Comparison of ENCODE assay signal across 8 cellular contexts in the genomic region with DNA sequence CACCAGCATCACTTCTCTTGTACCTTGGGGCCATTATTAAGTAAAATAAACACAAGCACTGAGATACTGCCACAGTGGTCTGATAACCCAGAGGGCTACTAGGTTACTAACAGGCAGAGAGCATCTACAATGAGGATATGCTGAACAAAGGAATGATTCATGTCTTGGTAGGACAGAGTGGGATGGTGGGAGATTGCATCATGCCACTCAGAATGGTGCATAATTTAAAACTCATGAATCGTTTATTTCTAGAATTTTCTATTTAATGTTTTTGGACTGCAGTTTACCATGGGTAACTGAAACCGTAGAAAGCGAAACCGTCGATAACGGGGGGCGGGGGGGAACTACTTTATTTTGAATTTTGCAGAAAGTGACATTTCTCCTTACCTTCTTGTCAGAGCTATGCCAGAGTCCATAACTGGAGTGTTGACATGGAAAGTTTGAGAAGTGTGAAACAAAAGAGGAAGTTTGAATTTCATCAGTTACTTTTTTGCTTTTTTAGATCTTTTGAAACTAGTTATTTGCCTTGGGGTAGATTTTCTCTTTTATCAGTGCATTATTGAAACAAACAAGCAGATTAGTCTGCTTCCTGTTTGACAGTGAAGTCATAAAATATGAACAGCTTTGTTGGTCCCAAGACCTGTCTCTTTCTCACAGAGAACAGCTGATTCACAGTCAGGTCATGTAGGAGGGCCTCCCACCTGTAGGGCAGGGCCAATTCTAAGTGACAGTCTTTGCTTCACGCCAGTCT.
DNase-seq lines count a peak whose midpoint lies in the region; ATAC-seq, FAIRE-seq and TF ChIP-seq lines count a peak whose summit lies in the region.

No MANE protein-coding gene starts in this region.

- in situ Hi-C loops in GM12878 (cut with MboI), result loop anchor here (10.0 to 25.0 kb wide), 2 partner anchors 525 to 1612 kb away; a partner anchor contains a TSS

- no peaks in the 10 kb centered on the region for H4K20me1 ChIP-seq in GM12878 (ENCODE audit: control insufficient read depth, insufficient read depth)

- peak overlapping the region; percentile 26; the same call in 1 of the 2 replicates for H3K27ac ChIP-seq in GM12878 (ENCODE audit: control insufficient read depth, insufficient read depth)

- POLR2A ChIA-PET in GM12878 (lab: Charles Lee), result interaction anchor here (0.6 kb wide), 1 partner anchor 119 kb away, joined by 4 read pairs; no protein-coding TSS in a partner anchor

- H3K4me2 ChIP-seq in GM12878 (ENCODE audit: control insufficient read depth, insufficient read depth), result peak overlapping the region; percentile 32

- TF ChIP-seq RAD21 in GM12878 (IDR thresholded peaks at IDR 0.05; ENCODE audit: insufficient read depth, low read depth, low read length), result no peak

- peak overlapping the region; percentile 69 for H2AFZ ChIP-seq in GM12878 (ENCODE audit: control insufficient read depth, low read depth, low read length)

- DNase-seq in Kasumi-1 (lab: John Stamatoyannopoulos, UW), result peak; percentile 33 to 46
- peak; percentile 57 for DNase-seq in GM12878 (ENCODE audit: low read depth, low spot score)
- DNase-seq in amniotic stem cell (lab: John Stamatoyannopoulos, UW), result no peak
- DNase-seq in activated gamma-delta T cell (lab: John Stamatoyannopoulos, UW), result no peak
- DNase-seq in erythroblast (lab: John Stamatoyannopoulos, UW), result no peak
- DNase-seq in SW 1271 (lab: John Stamatoyannopoulos, UW), result no peak

- RAD21 ChIA-PET in GM12878 (lab: Charles Lee; ENCODE audit: unreplicated experiment), result interaction anchor here (0.8 to 1.5 kb wide), 6 partner anchors 9 to 422 kb away, joined by 3 to 8 read pairs (median 4); a partner anchor contains a TSS

- SMC1A ChIA-PET in GM12878 (lab: Charles Lee; ENCODE audit: uncharacterized antibody, unreplicated experiment), result interaction anchor here (0.7 to 1.5 kb wide), 11 partner anchors 10 to 425 kb away, joined by 3 to 12 read pairs (median 4); a partner anchor contains a TSS

- BruUV-seq in GM12878 (replicated peaks; lab: Mats Ljungman, UMichigan), result no TSS peak

- H3K36me3 ChIP-seq in GM12878 (ENCODE audit: control insufficient read depth in 2 of 2, insufficient read depth in 2 of 2, low read length in 1 of 2), result no peaks in the 10 kb centered on the region

- ATAC-seq in GM18520 (IDR thresholded peaks at IDR 0.05; ENCODE audit: unreplicated experiment) (peak; percentile 84), GM21786 (IDR thresholded peaks at IDR 0.05; ENCODE audit: unreplicated experiment) (peak; percentile 98), GM12878 (peak; percentile 96)

- intact Hi-C loops in GM12878 (cut with micrococcal nuclease; ENCODE audit: unreplicated experiment), result loop anchor here (10.0 kb wide), 3 partner anchors 215 to 1845 kb away; a partner anchor contains a TSS

- 51% methylated on average over 8 of the region's 8 CpGs for WGBS in GM12878 (ENCODE audit: insufficient coverage, insufficient replicate concordance, low lambda C conversion rate, missing lambda C conversion rate)

- H3K9me3 ChIP-seq in GM12878 (replicated peaks; ENCODE audit: control insufficient read depth, insufficient read depth, low read length), result no peaks in the 10 kb centered on the region

- 0 out of 2 replicates have a peak overlapping the region, but pooled peaks have one; percentile 9 for H3K4me3 ChIP-seq in GM12878

- no peak for TF ChIP-seq CTCF in GM12878 (IDR thresholded peaks at IDR 0.05 in 2 of 3, conservative IDR thresholded peaks at IDR 0.05 in 1 of 3; ENCODE audit: control insufficient read depth in 2 of 3, extremely low read depth in 1 of 3, insufficient read depth in 1 of 3, low read depth in 3 of 3, low read length in 3 of 3)

- no peak for TF ChIP-seq POLR2A in GM12878 (IDR thresholded peaks at IDR 0.05; ENCODE audit: low read depth, low read length)
- TF ChIP-seq POLR2A in erythroblast (IDR thresholded peaks at IDR 0.05; ENCODE audit: low read length), result no peak

- H3K79me2 ChIP-seq in GM12878 (ENCODE audit: control insufficient read depth, insufficient read depth, low read length), result no peaks in the 10 kb centered on the region

- H3K4me1 ChIP-seq in GM12878 (ENCODE audit: control insufficient read depth, insufficient read depth, low read length), result peaks cover 6% of the 10 kb centered on the region

- H3K9ac ChIP-seq in GM12878 (ENCODE audit: control insufficient read depth, insufficient read depth, low read length), result no peak overlapping the region

- no peaks in the 10 kb centered on the region for H3K27me3 ChIP-seq in GM12878 (replicated peaks in 1 of 2; ENCODE audit: control insufficient read depth in 2 of 2, insufficient read depth in 2 of 2, low read length in 1 of 2)

- CTCF ChIA-PET in GM12878 (lab: Yijun Ruan, JAX), result interaction anchor here (1.0 to 3.5 kb wide), 6 partner anchors 10 to 427 kb away, joined by 3 to 26 read pairs (median 6); a partner anchor contains a TSS

- FAIRE-seq in GM12878 (lab: Jason Lieb, UNC), result peak; percentile 80

- peak in 1 of 2 experiments; percentile 68; a peak in 1 of 4 replicates for TF ChIP-seq EP300 in GM12878 (IDR thresholded peaks at IDR 0.05; ENCODE audit: borderline replicate concordance in 1 of 2, control insufficient read depth in 1 of 2, low read depth in 2 of 2, low read length in 2 of 2)

TF ChIP-seq in GM12878, 131 proteins besides CTCF, POLR2A, EP300 and RAD21 (continues in another document):
- TF ChIP-seq IRF4 (IDR thresholded peaks at IDR 0.05; ENCODE audit: low read depth, low read length) (0 out of 2 replicates have a peak, but pooled peaks have one; percentile 28), KAT2A (conservative IDR thresholded peaks at IDR 0.05; ENCODE audit: control insufficient read depth, low read depth, low read length) (no peak), BMI1 (IDR thresholded peaks at IDR 0.05; ENCODE audit: borderline replicate concordance) (peak; percentile 74; the same call in 1 of the 2 replicates), RCOR1 (conservative IDR thresholded peaks at IDR 0.05; ENCODE audit: low read depth, low read length) (no peak)
- TF ChIP-seq, protein P1, sequence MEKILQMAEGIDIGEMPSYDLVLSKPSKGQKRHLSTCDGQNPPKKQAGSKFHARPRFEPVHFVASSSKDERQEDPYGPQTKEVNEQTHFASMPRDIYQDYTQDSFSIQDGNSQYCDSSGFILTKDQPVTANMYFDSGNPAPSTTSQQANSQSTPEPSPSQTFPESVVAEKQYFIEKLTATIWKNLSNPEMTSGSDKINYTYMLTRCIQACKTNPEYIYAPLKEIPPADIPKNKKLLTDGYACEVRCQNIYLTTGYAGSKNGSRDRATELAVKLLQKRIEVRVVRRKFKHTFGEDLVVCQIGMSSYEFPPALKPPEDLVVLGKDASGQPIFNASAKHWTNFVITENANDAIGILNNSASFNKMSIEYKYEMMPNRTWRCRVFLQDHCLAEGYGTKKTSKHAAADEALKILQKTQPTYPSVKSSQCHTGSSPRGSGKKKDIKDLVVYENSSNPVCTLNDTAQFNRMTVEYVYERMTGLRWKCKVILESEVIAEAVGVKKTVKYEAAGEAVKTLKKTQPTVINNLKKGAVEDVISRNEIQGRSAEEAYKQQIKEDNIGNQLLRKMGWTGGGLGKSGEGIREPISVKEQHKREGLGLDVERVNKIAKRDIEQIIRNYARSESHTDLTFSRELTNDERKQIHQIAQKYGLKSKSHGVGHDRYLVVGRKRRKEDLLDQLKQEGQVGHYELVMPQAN (conservative IDR thresholded peaks at IDR 0.05), result no peak
- TF ChIP-seq, protein P2, sequence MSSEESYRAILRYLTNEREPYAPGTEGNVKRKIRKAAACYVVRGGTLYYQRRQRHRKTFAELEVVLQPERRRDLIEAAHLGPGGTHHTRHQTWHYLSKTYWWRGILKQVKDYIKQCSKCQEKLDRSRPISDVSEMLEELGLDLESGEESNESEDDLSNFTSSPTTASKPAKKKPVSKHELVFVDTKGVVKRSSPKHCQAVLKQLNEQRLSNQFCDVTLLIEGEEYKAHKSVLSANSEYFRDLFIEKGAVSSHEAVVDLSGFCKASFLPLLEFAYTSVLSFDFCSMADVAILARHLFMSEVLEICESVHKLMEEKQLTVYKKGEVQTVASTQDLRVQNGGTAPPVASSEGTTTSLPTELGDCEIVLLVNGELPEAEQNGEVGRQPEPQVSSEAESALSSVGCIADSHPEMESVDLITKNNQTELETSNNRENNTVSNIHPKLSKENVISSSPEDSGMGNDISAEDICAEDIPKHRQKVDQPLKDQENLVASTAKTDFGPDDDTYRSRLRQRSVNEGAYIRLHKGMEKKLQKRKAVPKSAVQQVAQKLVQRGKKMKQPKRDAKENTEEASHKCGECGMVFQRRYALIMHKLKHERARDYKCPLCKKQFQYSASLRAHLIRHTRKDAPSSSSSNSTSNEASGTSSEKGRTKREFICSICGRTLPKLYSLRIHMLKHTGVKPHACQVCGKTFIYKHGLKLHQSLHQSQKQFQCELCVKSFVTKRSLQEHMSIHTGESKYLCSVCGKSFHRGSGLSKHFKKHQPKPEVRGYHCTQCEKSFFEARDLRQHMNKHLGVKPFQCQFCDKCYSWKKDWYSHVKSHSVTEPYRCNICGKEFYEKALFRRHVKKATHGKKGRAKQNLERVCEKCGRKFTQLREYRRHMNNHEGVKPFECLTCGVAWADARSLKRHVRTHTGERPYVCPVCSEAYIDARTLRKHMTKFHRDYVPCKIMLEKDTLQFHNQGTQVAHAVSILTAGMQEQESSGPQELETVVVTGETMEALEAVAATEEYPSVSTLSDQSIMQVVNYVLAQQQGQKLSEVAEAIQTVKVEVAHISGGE (CRISPR knock-in tag; IDR thresholded peaks at IDR 0.05), result no peak
- TF ChIP-seq, protein P3, sequence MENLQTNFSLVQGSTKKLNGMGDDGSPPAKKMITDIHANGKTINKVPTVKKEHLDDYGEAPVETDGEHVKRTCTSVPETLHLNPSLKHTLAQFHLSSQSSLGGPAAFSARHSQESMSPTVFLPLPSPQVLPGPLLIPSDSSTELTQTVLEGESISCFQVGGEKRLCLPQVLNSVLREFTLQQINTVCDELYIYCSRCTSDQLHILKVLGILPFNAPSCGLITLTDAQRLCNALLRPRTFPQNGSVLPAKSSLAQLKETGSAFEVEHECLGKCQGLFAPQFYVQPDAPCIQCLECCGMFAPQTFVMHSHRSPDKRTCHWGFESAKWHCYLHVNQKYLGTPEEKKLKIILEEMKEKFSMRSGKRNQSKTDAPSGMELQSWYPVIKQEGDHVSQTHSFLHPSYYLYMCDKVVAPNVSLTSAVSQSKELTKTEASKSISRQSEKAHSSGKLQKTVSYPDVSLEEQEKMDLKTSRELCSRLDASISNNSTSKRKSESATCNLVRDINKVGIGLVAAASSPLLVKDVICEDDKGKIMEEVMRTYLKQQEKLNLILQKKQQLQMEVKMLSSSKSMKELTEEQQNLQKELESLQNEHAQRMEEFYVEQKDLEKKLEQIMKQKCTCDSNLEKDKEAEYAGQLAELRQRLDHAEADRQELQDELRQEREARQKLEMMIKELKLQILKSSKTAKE (IDR thresholded peaks at IDR 0.05; ENCODE audit: low read depth, poor library complexity, severe bottlenecking), result peak; percentile 76

Comparison
In these comparisons a context has a peak if more than half of its experiments do, and no peak if none do; other contexts are left out.
1. DNase-seq: peak in Kasumi-1 (2 of 2) and GM12878 (single experiment); none in amniotic stem cell (single experiment), activated gamma-delta T cell (single experiment), erythroblast (0 of 2) and SW 1271 (0 of 2).
2. Peak in every context shown above with its lines, with median percentiles within 50 percentile points of each other: ATAC-seq.